ENCODE assay signal across 24 cellular contexts in genomic region chr9:69258551-69258950, GRCh38.
"Had no signal": no experiment of that assay in that cellular context is flagged by ENCODE, and none has a peak within 500 bp of the region (broad histone marks: within the 10 kb centered on the region; RNA-seq: fewer than 3 reads in every experiment).

No MANE protein-coding gene starts in this region.

- H3K4me1 ChIP-seq: left lung, lower lobe of right lung, parathyroid adenoma, right atrium auricular region, right lobe of liver, transverse colon, uterus had no signal

- H3K4me2 ChIP-seq: smooth muscle cell had no signal

- H3K9ac ChIP-seq: parathyroid adenoma had no signal

- H3K36me3 ChIP-seq: uterus had no signal

- H2AFZ ChIP-seq: parathyroid adenoma had no signal

- H3K27me3 ChIP-seq: left lung, right atrium auricular region, right lobe of liver, transverse colon, uterus had no signal

- DNase-seq: hypothalamus; immature natural killer cell; kidney; left colon; left lung; lower lobe of right lung; mesenchymal stem cell; naive thymus-derived CD8-positive, alpha-beta T cell; occipital lobe; right lobe of liver; stimulated activated CD4-positive, alpha-beta T cell treated with anti-CD3 and anti-CD28 coated beads, Interleukin-1b, Interleukin-23, amount 100 ng/mL, for 48 hours; stimulated activated CD4-positive, alpha-beta T cell treated with anti-CD3 and anti-CD28 coated beads, Interleukin-2, amount 100 ng/mL, for 48 hours; stimulated activated CD4-positive, alpha-beta T cell treated with anti-CD3 and anti-CD28 coated beads, Interleukin-4, amount 100 ng/mL, for 4 hours; stimulated activated CD8-positive, alpha-beta memory T cell treated with anti-CD3 and anti-CD28 coated beads, Interleukin-4, amount 100 ng/mL, for 48 hours; stimulated activated naive CD4-positive, alpha-beta T cell treated with Interleukin-2 at 50 U/mL for 16 hours; stimulated activated naive CD8-positive, alpha-beta T cell treated with anti-CD3 and anti-CD28 coated beads, Interleukin-15, amount 100 ng/mL, for 72 hours; substantia nigra; transverse colon; uterus had no signal

- ATAC-seq: left colon; left lung; lower lobe of right lung; naive thymus-derived CD8-positive, alpha-beta T cell; stimulated activated memory B cell treated with anti-CD40 and anti-IgM and Interleukin-4, amounts not matched to agents 10 μg/mL and 1 μg/mL and 100 μg/mL, for 72 hours; stimulated activated naive CD8-positive, alpha-beta T cell treated with anti-CD3 and anti-CD28 coated beads, Interleukin-15, amount 100 ng/mL, for 72 hours had no signal

- H3K9me3 ChIP-seq: left lung, lower lobe of right lung, neutrophil, right atrium auricular region, right lobe of liver, transverse colon, uterus had no signal

- H3K4me3 ChIP-seq: left lung, lower lobe of right lung, right atrium auricular region, right lobe of liver, smooth muscle cell, transverse colon, uterus had no signal

- H3K79me2 ChIP-seq: parathyroid adenoma had no signal

- H3K27ac ChIP-seq: left lung, lower lobe of right lung, neutrophil, parathyroid adenoma, right atrium auricular region, right lobe of liver, transverse colon, uterus had no signal
